ENCODE assay signal across 24 cellular contexts in the genomic region with DNA sequence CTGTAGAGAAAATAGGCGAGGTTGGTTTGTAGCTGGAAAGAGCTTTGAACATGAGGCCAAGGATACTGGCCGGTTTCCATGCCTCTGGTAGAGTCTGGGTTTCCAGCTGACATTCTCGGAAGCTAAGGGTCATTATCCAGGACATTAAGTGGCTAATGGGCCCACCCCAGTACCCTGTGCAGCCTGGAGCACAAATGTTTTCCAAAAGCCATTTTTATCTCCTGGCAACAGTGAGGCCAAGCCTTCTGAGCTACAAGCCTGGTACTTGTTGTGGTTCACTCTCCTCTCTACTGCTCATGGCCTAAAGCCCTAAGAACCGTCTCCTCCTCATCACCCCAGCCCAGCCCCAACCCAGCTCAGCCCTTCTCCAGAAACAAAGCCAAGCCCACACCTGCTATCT.
"Had no signal": no experiment of that assay in that cellular context is flagged by ENCODE, and none has a peak within 500 bp of the region (broad histone marks: within the 10 kb centered on the region; RNA-seq: fewer than 3 reads in every experiment).

No MANE protein-coding gene starts in this region.

- H3K27ac ChIP-seq: psoas muscle, right lobe of liver, suprapubic skin, thyroid gland, upper lobe of left lung, uterus had no signal

- FAIRE-seq: endometrium, frontal cortex, kidney had no signal

- H3K4me3 ChIP-seq: lung, psoas muscle, right lobe of liver, suprapubic skin, thyroid gland, upper lobe of left lung, uterus had no signal

- H3K4me1 ChIP-seq: psoas muscle, right lobe of liver, suprapubic skin, thyroid gland, upper lobe of left lung, uterus had no signal

- DNase-seq: cortex of kidney; effector memory CD4-positive, alpha-beta T cell; immature natural killer cell; kidney; left cardiac atrium; left ventricle myocardium superior; mesendoderm; naive B cell; nephron progenitor cell; psoas muscle; retina; right lobe of liver; stimulated activated CD4-positive, alpha-beta T cell treated with anti-CD3 and anti-CD28 coated beads, Interleukin-4, amount 100 ng/mL, for 1 hour; stimulated activated CD8-positive, alpha-beta memory T cell treated with anti-CD3 and anti-CD28 coated beads, Interleukin-4, amount 100 ng/mL, for 48 hours; stimulated activated naive CD8-positive, alpha-beta T cell treated with anti-CD3 and anti-CD28 coated beads, Interleukin-15, Interleukin-2, amounts not matched to agents 100 U/mL and 50 U/mL, for 24 hours; thyroid gland; upper lobe of left lung; uterus had no signal

- H3K27me3 ChIP-seq: right lobe of liver, suprapubic skin, thyroid gland, upper lobe of left lung, uterus had no signal

- H3K36me3 ChIP-seq: right lobe of liver, suprapubic skin, thyroid gland, upper lobe of left lung, uterus had no signal

- ATAC-seq: esophagus mucosa; left cardiac atrium; left ventricle myocardium superior; psoas muscle; right lobe of liver; stimulated activated effector memory CD8-positive, alpha-beta T cell treated with anti-CD3 and anti-CD28 coated beads, Interleukin-12 subunit alpha, Interleukin-12 subunit beta, amount 100 ng/mL, for 72 hours; stimulated activated naive CD8-positive, alpha-beta T cell treated with anti-CD3 and anti-CD28 coated beads, Interleukin-15, Interleukin-2, amounts not matched to agents 100 U/mL and 50 U/mL, for 24 hours had no signal

- H3K9me3 ChIP-seq: psoas muscle, right lobe of liver, suprapubic skin, thyroid gland, upper lobe of left lung, uterus had no signal
